18 cellular contexts compared by ENCODE assay signal in the genomic region with DNA sequence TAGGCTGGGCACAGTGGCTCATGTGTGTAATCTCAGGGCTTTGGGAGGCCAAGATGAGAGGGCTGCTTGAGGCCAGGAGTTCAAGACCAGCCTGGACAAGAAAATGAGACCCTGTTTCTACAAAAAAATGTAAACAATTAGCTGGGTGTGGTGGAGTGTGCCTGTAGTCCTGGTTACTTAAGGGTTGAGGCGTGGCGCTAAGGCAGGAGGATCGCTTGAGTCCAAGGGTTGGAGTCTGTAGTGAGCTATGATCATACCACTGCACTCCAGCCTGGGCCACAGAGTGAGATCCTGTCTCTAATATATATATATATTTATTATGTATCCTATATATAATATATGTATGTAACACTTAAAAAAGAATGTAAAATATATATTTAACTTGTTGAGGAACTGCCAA.
"Had no signal": no experiment of that assay in that cellular context is flagged by ENCODE, and none has a peak within 500 bp of the region (broad histone marks: within the 10 kb centered on the region; RNA-seq: fewer than 3 reads in every experiment).

No MANE protein-coding gene starts in this region.

- H3K36me3 ChIP-seq: SJCRH30 had no signal

- H3K27ac ChIP-seq: KMS-11, SJCRH30 had no signal

- H3K4me3 ChIP-seq: K562, SJCRH30 had no signal

- H3K27ac Mint-ChIP-seq: IgD-negative memory B cell had no signal

- H3K27me3 Mint-ChIP-seq: IgD-negative memory B cell had no signal

- H3K36me3 Mint-ChIP-seq: IgD-negative memory B cell had no signal

- H3K4me1 ChIP-seq: SJCRH30 had no signal

- H3K27me3 ChIP-seq: SJCRH30 had no signal

- H3K9me3 ChIP-seq: SJCRH30 had no signal

- ATAC-seq: K562, Right ventricle myocardium inferior, SK-N-SH treated with all-trans-retinoic acid at 6 μM for 48 hours had no signal

- FAIRE-seq: K562 had no signal

- H3K9me3 Mint-ChIP-seq: IgD-negative memory B cell had no signal

- DNase-seq: Kasumi-1, MM.1S, NCI-H1092 treated with DMSO at 0.1 percent for 48 hours, NCI-H1436, NCI-H187, NCI-H2029, NCI-H2081 treated with DMSO at 0.1 percent for 48 hours, NCI-H2227 treated with DMSO at 0.1 percent for 48 hours, NCI-H524, NCI-H526 treated with DMSO at 0.1 percent for 48 hours, NCI-H774, SHP77 treated with DMSO at 0.1 percent for 48 hours, SJCRH30 had no signal
